Comparison of ENCODE assay signal across 26 cellular contexts in genomic region chr9:27358007-27358406, GRCh38.
"Had no signal": no experiment of that assay in that cellular context is flagged by ENCODE, and none has a peak within 500 bp of the region (broad histone marks: within the 10 kb centered on the region; RNA-seq: fewer than 3 reads in every experiment).

No MANE protein-coding gene starts in this region.

- H3K4me3 Mint-ChIP-seq: naive thymus-derived CD8-positive, alpha-beta T cell; nephron; neural crest cell; stimulated activated naive CD8-positive, alpha-beta T cell treated with anti-CD3 and anti-CD28 coated beads, Interleukin-15, Interleukin-2, amounts not matched to agents 100 ng/mL and 50 ng/mL, for 24 hours; type B pancreatic cell had no signal

- H3K9me3 Mint-ChIP-seq: naive thymus-derived CD8-positive, alpha-beta T cell; nephron; neural crest cell; stimulated activated naive CD8-positive, alpha-beta T cell treated with anti-CD3 and anti-CD28 coated beads, Interleukin-15, Interleukin-2, amounts not matched to agents 100 ng/mL and 50 ng/mL, for 24 hours; type B pancreatic cell had no signal

- H3K27ac Mint-ChIP-seq: naive thymus-derived CD8-positive, alpha-beta T cell; stimulated activated naive CD8-positive, alpha-beta T cell treated with anti-CD3 and anti-CD28 coated beads, Interleukin-15, Interleukin-2, amounts not matched to agents 100 ng/mL and 50 ng/mL, for 24 hours; type B pancreatic cell had no signal

- H3K9me3 ChIP-seq: heart right ventricle, pancreas, prostate gland, right lobe of liver, suprapubic skin, thoracic aorta, tibial artery, vagina had no signal

- H3K27ac ChIP-seq: heart right ventricle, hepatocyte, pancreas, prostate gland, right lobe of liver, skin epidermis, suprapubic skin, thoracic aorta, tibial artery, vagina had no signal

- H3K36me3 ChIP-seq: pancreas, prostate gland, right lobe of liver, thoracic aorta, vagina had no signal

- H3K4me3 ChIP-seq: heart right ventricle, hepatocyte, lung, pancreas, prostate gland, right lobe of liver, skin epidermis, suprapubic skin, thoracic aorta, tibial artery, vagina had no signal

- H3K27me3 Mint-ChIP-seq: naive thymus-derived CD8-positive, alpha-beta T cell; stimulated activated naive CD8-positive, alpha-beta T cell treated with anti-CD3 and anti-CD28 coated beads, Interleukin-15, Interleukin-2, amounts not matched to agents 100 ng/mL and 50 ng/mL, for 24 hours; type B pancreatic cell had no signal

- H3K4me1 ChIP-seq: prostate gland had no signal

- H3K27me3 ChIP-seq: heart right ventricle, hepatocyte, pancreas, right lobe of liver, suprapubic skin, tibial artery, vagina had no signal

- H3K36me3 Mint-ChIP-seq: naive thymus-derived CD8-positive, alpha-beta T cell had no signal

- ATAC-seq: left lobe of liver; naive thymus-derived CD8-positive, alpha-beta T cell; pancreas; right lobe of liver had no signal

- DNase-seq: heart right ventricle; islet precursor cell; mesenchymal stem cell; naive thymus-derived CD8-positive, alpha-beta T cell; nucleus accumbens; pancreas; posterior cingulate gyrus; right lobe of liver; stimulated activated CD4-positive, alpha-beta T cell treated with anti-CD3 and anti-CD28 coated beads, Interleukin-12 subunit alpha, Interleukin-12 subunit beta, amount 100 ng/mL, for 4 hours; stimulated activated CD4-positive, alpha-beta T cell treated with anti-CD3 and anti-CD28 coated beads, Interleukin-15, amount 100 ng/mL, for 24 hours; stimulated activated CD4-positive, alpha-beta T cell treated with anti-CD3 and anti-CD28 coated beads, Interleukin-2, amount 100 ng/mL, for 24 hours; stimulated activated CD4-positive, alpha-beta T cell treated with anti-CD3 and anti-CD28 coated beads, Interleukin-4, amount 100 ng/mL, for 1 hour; stimulated activated naive CD4-positive, alpha-beta T cell; tibial artery had no signal
